1 cellular context compared by ENCODE assay signal in the genomic region with DNA sequence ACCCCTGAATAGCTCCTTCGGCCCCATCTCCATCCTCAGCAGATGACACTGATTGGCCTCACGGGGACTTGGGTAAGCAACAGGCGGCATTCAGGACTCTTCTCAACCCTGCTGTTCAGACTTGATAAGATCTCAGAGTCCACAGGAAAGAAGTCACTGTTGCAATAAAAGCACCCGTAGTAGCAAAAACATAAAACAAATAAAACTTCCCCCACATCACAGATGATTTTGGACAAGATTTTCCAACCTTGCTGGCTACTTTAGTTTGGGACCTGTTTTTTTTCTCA.
TF ChIP-seq lines count a peak whose summit lies in the region.

No MANE protein-coding gene starts in this region.

TF ChIP-seq in H1, 55 proteins besides CTCF, POLR2A, EP300 and RAD21:
- no peak for TF ChIP-seq RFX5 (IDR thresholded peaks at IDR 0.05; ENCODE audit: borderline replicate concordance, low read depth, low read length)
- no peak for TF ChIP-seq HDAC2 (IDR thresholded peaks at IDR 0.05; ENCODE audit: borderline replicate concordance in 1 of 2, low read depth in 2 of 2, low read length in 2 of 2)
- TF ChIP-seq POLR2AphosphoS5 (IDR thresholded peaks at IDR 0.05; ENCODE audit: low read depth, low read length) = no peak
- TF ChIP-seq YY1 (IDR thresholded peaks at IDR 0.05; ENCODE audit: low read depth, low read length) = no peak
- TF ChIP-seq, protein P1, sequence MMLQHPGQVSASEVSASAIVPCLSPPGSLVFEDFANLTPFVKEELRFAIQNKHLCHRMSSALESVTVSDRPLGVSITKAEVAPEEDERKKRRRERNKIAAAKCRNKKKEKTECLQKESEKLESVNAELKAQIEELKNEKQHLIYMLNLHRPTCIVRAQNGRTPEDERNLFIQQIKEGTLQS (IDR thresholded peaks at IDR 0.05; ENCODE audit: insufficient read depth, low read depth, low read length) = no peak
- no peak for TF ChIP-seq BCL11A (IDR thresholded peaks at IDR 0.05; ENCODE audit: low read depth in 2 of 2, low read length in 2 of 2)
- no peak for TF ChIP-seq RBBP5 (IDR thresholded peaks at IDR 0.05; ENCODE audit: borderline replicate concordance, low read depth, low read length)
- no peak for TF ChIP-seq TEAD4 (IDR thresholded peaks at IDR 0.05; ENCODE audit: low read depth, low read length)
- TF ChIP-seq KDM1A (IDR thresholded peaks at IDR 0.05; ENCODE audit: borderline replicate concordance, low read length) = no peak
- TF ChIP-seq NANOG (IDR thresholded peaks at IDR 0.05; ENCODE audit: insufficient read depth, low read depth, low read length, poor library complexity, severe bottlenecking) = no peak
